Comparison of ENCODE assay signal across 8 cellular contexts in the genomic region with DNA sequence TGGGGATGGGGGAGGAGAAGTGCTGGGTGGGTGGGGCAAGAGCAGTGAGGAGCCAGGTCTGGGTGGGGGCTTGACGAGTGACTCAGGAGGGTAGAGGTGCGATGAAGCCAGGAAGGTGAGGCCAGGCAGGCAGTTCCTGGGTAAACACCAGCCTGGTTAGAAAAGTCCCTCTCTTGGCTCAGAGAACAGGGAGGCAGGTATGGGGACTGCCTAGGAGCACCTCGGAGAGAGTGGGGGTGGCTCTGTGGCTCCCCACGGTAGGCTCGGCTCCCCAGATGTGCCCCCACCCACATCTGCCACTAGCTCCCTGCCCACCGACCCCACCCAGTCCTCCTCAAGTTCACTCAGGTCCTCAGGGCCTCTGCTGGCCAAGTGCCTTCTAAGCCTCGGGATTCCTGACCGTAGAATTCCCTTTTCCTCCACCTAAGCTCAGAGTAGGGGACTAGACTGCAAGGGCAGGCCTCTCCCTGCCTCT. TPM values are rescaled to one million over a fixed set of nuclear protein-coding genes. Genes with fewer than 3 reads are reported as not detected.
DNase-seq lines count a peak whose midpoint lies in the region; ATAC-seq and TF ChIP-seq lines count a peak whose summit lies in the region.

No MANE protein-coding gene starts in this region.

- WGBS in gastroesophageal sphincter (ENCODE audit: low coverage in 1 of 2), 2 donors: 13% methylated on average over 5 of the region's 8 CpGs; no CpG with 5 or more reads in 1 of the 2 donors
- WGBS in psoas muscle, 3 donors: 29 to 38% (median 37%) methylated on average over 5 to 8 of the region's 8 CpGs

- H3K9me3 ChIP-seq in gastroesophageal sphincter (no peaks in the 10 kb centered on the region), psoas muscle (no peaks in the 10 kb centered on the region)

- no peak for TF ChIP-seq EP300 in gastroesophageal sphincter (IDR thresholded peaks at IDR 0.05)

- H3K36me3 ChIP-seq in gastroesophageal sphincter (no peaks in the 10 kb centered on the region), psoas muscle (ENCODE audit: insufficient read depth in 1 of 2, low read depth in 1 of 2) (no peaks in the 10 kb centered on the region)

- TF ChIP-seq CTCF in gastroesophageal sphincter (IDR thresholded peaks at IDR 0.05): no peak
- no peak for TF ChIP-seq CTCF in psoas muscle (IDR thresholded peaks at IDR 0.05)

- no peak for ATAC-seq in gastroesophageal sphincter
- ATAC-seq in psoas muscle: no peak
- ATAC-seq in HG02759 (IDR thresholded peaks at IDR 0.05; ENCODE audit: unreplicated experiment): no peak
- ATAC-seq in GM18498 (IDR thresholded peaks at IDR 0.05; ENCODE audit: unreplicated experiment): no peak

- DNase-seq in ELR (ENCODE audit: low read depth): peak; percentile 46
- DNase-seq in SW480 (ENCODE audit: low spot score): peak; percentile 44
- no peak for DNase-seq in psoas muscle
- no peak for DNase-seq in SIG-M5 (lab: John Stamatoyannopoulos, UW)
- no peak for DNase-seq in cerebellar cortex (ENCODE audit: low spot score)

- H3K27ac ChIP-seq in gastroesophageal sphincter (peak overlapping the region; percentile 86 to 98 (median 96)), psoas muscle (peak overlapping the region; percentile 82)

- H3K4me1 ChIP-seq in gastroesophageal sphincter: peaks cover 22 to 90% (median 64%) of the 10 kb centered on the region in 3 donors
- H3K4me1 ChIP-seq in psoas muscle: peaks cover 64% of the 10 kb centered on the region

- H3K27me3 ChIP-seq in gastroesophageal sphincter (no peaks in the 10 kb centered on the region), psoas muscle (ENCODE audit: insufficient read depth in 3 of 3, low read length in 2 of 3) (no peaks in the 10 kb centered on the region)

- no peak for TF ChIP-seq POLR2A in gastroesophageal sphincter (IDR thresholded peaks at IDR 0.05)

- intact Hi-C loops in psoas muscle (cut with DNase I): loop anchor here (2.0 to 5.0 kb wide), 2 partner anchors 21 to 34 kb away; no protein-coding TSS in a partner anchor

- H3K4me3 ChIP-seq in gastroesophageal sphincter (peak overlapping the region; percentile 68 to 89), psoas muscle (peak overlapping the region; percentile 82)

RNA-seq across cellular contexts. Expression of a gene that starts 1.2 kb away (rescaled TPM):
- total RNA-seq in gastroesophageal sphincter (1,000 to 10,000 TPM in 1 of 4 donors, 100 to 1,000 TPM in 3; 311 to 1,021 (median 351) TPM), psoas muscle (100 to 1,000 TPM; 102 to 168 (median 135) TPM)
- polyA plus RNA-seq in psoas muscle: 10 to 100 TPM; 24.5 to 74.8 (median 43.8) TPM

RNA-seq across cellular contexts. Expression of a gene that starts 40.9 kb away (rescaled TPM):
- total RNA-seq in gastroesophageal sphincter (not detected), psoas muscle (1 to 10 TPM in 1 of 4 donors, under 1 TPM in 1, not detected in 2; 0.42 to 1.7 TPM)
- under 1 TPM; 0.09 to 0.64 (median 0.24) TPM for polyA plus RNA-seq in psoas muscle

Comparison
In these comparisons a context has a peak if more than half of its experiments do, and no peak if none do; other contexts are left out.
1. DNase-seq: peak in ELR (single experiment) and SW480 (single experiment); none in psoas muscle (0 of 2), SIG-M5 (single experiment) and cerebellar cortex (single experiment).